ENCODE assay signal across 8 cellular contexts in the genomic region with DNA sequence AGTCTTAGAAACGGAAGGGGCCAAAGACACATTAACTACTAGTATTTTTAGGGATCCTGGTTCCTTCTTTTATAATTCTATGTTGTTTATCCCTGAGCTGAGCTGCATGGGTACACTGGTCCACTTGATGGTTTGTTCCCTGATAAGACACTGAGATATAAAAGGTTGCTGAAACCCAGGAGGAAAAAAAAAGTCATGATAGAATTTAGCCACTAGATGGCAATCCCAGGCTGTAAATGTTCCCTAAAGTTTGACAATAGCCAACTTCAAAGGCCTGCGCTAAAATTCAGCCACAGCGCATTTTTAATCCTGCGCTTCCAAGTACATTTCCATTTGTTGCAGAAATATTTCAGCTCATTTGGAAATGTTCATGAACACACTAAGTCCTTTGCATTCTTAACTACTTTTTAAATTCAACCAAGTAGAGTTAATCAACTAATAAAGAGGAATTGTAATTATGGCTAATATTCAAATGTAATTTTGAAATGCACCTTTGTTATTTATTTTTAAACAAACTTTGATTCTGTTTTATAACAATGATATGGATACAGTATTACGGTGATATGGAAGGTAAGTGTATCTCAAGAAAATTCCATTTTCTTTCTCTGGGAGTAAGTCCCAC.
DNase-seq lines count a peak whose midpoint lies in the region; ATAC-seq and TF ChIP-seq lines count a peak whose summit lies in the region.

No MANE protein-coding gene starts in this region.

- peak; percentile 86 for TF ChIP-seq CTCF in HFFc6 (IDR thresholded peaks at IDR 0.05)

- no peaks in the 10 kb centered on the region for H3K4me1 Mint-ChIP-seq in HFFc6 (ENCODE audit: low read depth)

- no peak overlapping the region for H3K4me3 Mint-ChIP-seq in HFFc6

- H3K27me3 Mint-ChIP-seq in HFFc6 (ENCODE audit: insufficient read depth), result peaks cover 15% of the 10 kb centered on the region

- peak; percentile 52 for DNase-seq in GM03348 (ENCODE audit: low spot score)
- peak; percentile 44 for DNase-seq in HFFc6
- DNase-seq in NCI-H82 treated with DMSO at 0.1 percent for 48 hours (lab: John Stamatoyannopoulos, UW; ENCODE audit: unreplicated experiment), result peak; percentile 32
- peak; percentile 36 to 64 for DNase-seq in dermis microvascular lymphatic vessel endothelial cell (ENCODE audit: low read depth in 2 of 2)
- DNase-seq in medulla oblongata (ENCODE audit: extremely low spot score), result peak; percentile 73
- DNase-seq in activated naive CD4-positive, alpha-beta T cell treated with Interleukin-2 at 50 U/mL for 16 hours, result no peak

- ATAC-seq in HG03520 (IDR thresholded peaks at IDR 0.05; ENCODE audit: unreplicated experiment) (no peak), GM18505 (IDR thresholded peaks at IDR 0.05; ENCODE audit: unreplicated experiment) (no peak)

- no peak for TF ChIP-seq POLR2A in GM18505 (IDR thresholded peaks at IDR 0.05; ENCODE audit: borderline replicate concordance, extremely low read depth, insufficient read depth, insufficient read length)

- H3K36me3 Mint-ChIP-seq in HFFc6 (ENCODE audit: low read depth), result no peaks in the 10 kb centered on the region

- H3K27ac Mint-ChIP-seq in HFFc6, result no peak overlapping the region

- no peaks in the 10 kb centered on the region for H3K9me3 Mint-ChIP-seq in HFFc6
